Comparison of ENCODE assay signal across 24 cellular contexts in the genomic region with DNA sequence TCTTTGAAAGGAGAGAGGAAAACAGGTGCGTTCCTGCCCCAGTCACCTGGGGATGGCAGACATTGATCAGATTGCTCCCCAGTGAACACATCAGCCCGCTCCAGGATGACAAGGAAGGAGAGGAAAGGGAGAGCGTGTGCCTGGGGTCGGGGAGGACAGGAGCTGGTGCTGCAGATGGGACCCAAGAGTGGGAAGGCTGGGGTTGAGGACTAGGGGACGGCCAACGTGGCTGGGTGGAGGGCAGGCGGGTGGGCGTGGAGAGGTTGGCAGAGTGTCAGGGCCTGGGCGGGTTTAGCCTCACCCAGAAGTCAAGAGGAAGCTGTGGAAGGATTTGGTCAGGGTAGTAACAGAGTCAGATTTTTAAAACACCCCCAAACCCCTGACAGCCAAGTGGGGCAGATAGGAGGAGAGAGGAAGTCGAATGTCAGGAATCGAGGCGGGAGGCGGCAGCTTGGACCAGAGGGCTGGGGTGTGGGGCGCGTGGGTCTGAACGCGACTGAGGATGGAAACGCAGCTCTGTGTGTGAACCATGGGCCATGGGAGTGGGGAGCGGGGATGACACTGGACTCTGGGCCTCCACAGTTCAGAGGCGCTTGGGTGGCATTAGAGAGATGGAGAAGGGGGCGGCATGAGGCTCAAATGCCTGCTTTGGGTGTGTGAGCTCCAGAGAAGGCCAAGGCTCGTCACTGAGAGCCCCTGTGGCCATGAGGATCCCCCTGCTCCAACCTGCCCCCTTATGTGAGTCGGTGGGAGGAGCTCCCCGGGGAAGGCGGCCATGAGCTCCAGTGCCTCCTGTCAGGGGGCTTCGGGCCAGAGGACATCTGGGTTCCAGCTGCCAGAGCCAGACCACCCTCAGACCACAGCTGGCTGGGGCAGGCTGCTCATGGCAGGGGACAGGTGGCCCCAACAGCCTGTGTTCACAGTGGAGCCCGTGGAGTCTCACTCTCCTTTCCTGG. TPM values are rescaled to one million over a fixed set of nuclear protein-coding genes. Genes with fewer than 3 reads are reported as not detected.
A peak's percentile ranks its signal among the peaks of the same experiment; 100 is the strongest.
DNase-seq lines count a peak whose midpoint lies in the region; ATAC-seq, FAIRE-seq and TF ChIP-seq lines count a peak whose summit lies in the region.
"Had no signal": no experiment of that assay in that cellular context is flagged by ENCODE, and none has a peak within 500 bp of the region (broad histone marks: within the 10 kb centered on the region; RNA-seq: fewer than 3 reads in every experiment).

No MANE protein-coding gene starts in this region.

- no peaks in the 10 kb centered on the region for H4K20me1 ChIP-seq in astrocyte (ENCODE audit: insufficient read depth, low read length)

- H3K36me3 Mint-ChIP-seq in astrocyte (ENCODE audit: low read depth, unreplicated experiment): no peaks in the 10 kb centered on the region
- no peaks in the 10 kb centered on the region for H3K36me3 Mint-ChIP-seq in glutamatergic neuron (ENCODE audit: unreplicated experiment)
- H3K36me3 Mint-ChIP-seq: CD8-positive, alpha-beta T cell had no signal

- no peak for TF ChIP-seq CTCF in astrocyte (IDR thresholded peaks at IDR 0.05; ENCODE audit: insufficient read depth, low read depth, low read length)
- no peak for TF ChIP-seq CTCF in glutamatergic neuron (IDR thresholded peaks at IDR 0.05; ENCODE audit: partially characterized antibody, unreplicated experiment)

- H3K4me1 Mint-ChIP-seq in astrocyte (ENCODE audit: low read depth, unreplicated experiment) (peaks cover 11% of the 10 kb centered on the region), glutamatergic neuron (ENCODE audit: low read depth, unreplicated experiment) (peaks cover 16% of the 10 kb centered on the region)

- DNase-seq in Right ventricle myocardium inferior (ENCODE audit: missing footprints) (peak; percentile 37), left cardiac atrium (no peak), astrocyte (ENCODE audit: low read depth) (no peak), glutamatergic neuron (peak; percentile 40), NCI-H446 (lab: John Stamatoyannopoulos, UW) (no peak)
- DNase-seq in NK-92 treated with Interleukin-12 subunit alpha and Interleukin-12 subunit beta, amount 100 ng/mL, for 24 hours (lab: John Stamatoyannopoulos, UW): no peak
- DNase-seq: Caco-2; CD8-positive, alpha-beta T cell; HCEC 1CT; KG1; MM.1S; NCI-H1417; NCI-H1694 treated with DMSO at 0.1 percent for 48 hours; NCI-H2081 treated with DMSO at 0.1 percent for 48 hours; NCI-H524 treated with DMSO at 0.1 percent for 48 hours; NCI-H774; PC-3; SHP77; T-helper 1 cell had no signal

- H3K27me3 Mint-ChIP-seq in astrocyte (ENCODE audit: low read depth, unreplicated experiment) (peaks cover 32% of the 10 kb centered on the region), glutamatergic neuron (ENCODE audit: unreplicated experiment) (peaks cover 14% of the 10 kb centered on the region)

- H3K9ac ChIP-seq in astrocyte (ENCODE audit: low read length): no peak overlapping the region

- H3K27ac Mint-ChIP-seq in astrocyte (ENCODE audit: unreplicated experiment) (peak overlapping the region; percentile 66), glutamatergic neuron (ENCODE audit: unreplicated experiment) (peak overlapping the region; percentile 4)
- H3K27ac Mint-ChIP-seq: CD8-positive, alpha-beta T cell had no signal

- no peak overlapping the region for H2AFZ ChIP-seq in astrocyte (ENCODE audit: low read depth, low read length)

- no peak for FAIRE-seq in astrocyte (lab: Jason Lieb, UNC)
- FAIRE-seq: A204.1, G401.6 had no signal

- no peak overlapping the region for H3K4me2 ChIP-seq in astrocyte (ENCODE audit: low read length)

- H3K9me3 Mint-ChIP-seq in astrocyte (ENCODE audit: unreplicated experiment) (no peaks in the 10 kb centered on the region), glutamatergic neuron (ENCODE audit: unreplicated experiment) (peaks cover 9% of the 10 kb centered on the region)
- H3K9me3 Mint-ChIP-seq: CD8-positive, alpha-beta T cell had no signal

- H3K9me3 ChIP-seq in astrocyte (ENCODE audit: insufficient read depth, low read depth, low read length): no peaks in the 10 kb centered on the region
- H3K9me3 ChIP-seq: Caco-2 had no signal

- intact Hi-C loops in Right ventricle myocardium inferior (cut with DNase I) (no loop called here), left cardiac atrium (cut with DNase I) (no loop called here)

- H3K79me2 ChIP-seq in astrocyte (ENCODE audit: insufficient read depth, low read length): no peaks in the 10 kb centered on the region

- ATAC-seq in Right ventricle myocardium inferior: no peak
- ATAC-seq in left cardiac atrium: no peak
- ATAC-seq in HG02763 (IDR thresholded peaks at IDR 0.05; ENCODE audit: unreplicated experiment): no peak
- ATAC-seq: CD8-positive, alpha-beta T cell; PC-3 had no signal

- H3K27ac ChIP-seq in astrocyte (ENCODE audit: low read depth, low read length): no peak overlapping the region
- H3K27ac ChIP-seq: C4-2B had no signal

- peaks cover 6% of the 10 kb centered on the region for H3K27me3 ChIP-seq in astrocyte (ENCODE audit: insufficient read depth, low read length)

- no peak overlapping the region for H3K4me3 Mint-ChIP-seq in astrocyte (ENCODE audit: unreplicated experiment)
- no peak overlapping the region for H3K4me3 Mint-ChIP-seq in glutamatergic neuron (ENCODE audit: unreplicated experiment)
- H3K4me3 Mint-ChIP-seq: CD8-positive, alpha-beta T cell had no signal

- no peaks in the 10 kb centered on the region for H3K36me3 ChIP-seq in astrocyte (ENCODE audit: insufficient read depth, low read length)

- H3K4me1 ChIP-seq in astrocyte (ENCODE audit: insufficient read depth, low read length): no peaks in the 10 kb centered on the region
- H3K4me1 ChIP-seq: Caco-2 had no signal

- H3K4me3 ChIP-seq in astrocyte (ENCODE audit: insufficient read depth, low read depth, low read length): no peak overlapping the region

RNA-seq across cellular contexts. Expression of a gene that starts 24.6 kb away (rescaled TPM):
- 0.22 TPM for total RNA-seq in Right ventricle myocardium inferior
- 1 to 10 TPM in 1 of 2 donors, under 1 TPM in 1; 0.29 to 1.1 TPM for total RNA-seq in left cardiac atrium
- 0.20 and 0.55 TPM in 2 replicates for total RNA-seq in astrocyte
- 0.17 TPM for total RNA-seq in glutamatergic neuron (ENCODE audit: unreplicated experiment)
- total RNA-seq: RPMI7951 had no signal

Comparison
In these comparisons a context has a peak if more than half of its experiments do, and no peak if none do; other contexts are left out.
1. DNase-seq: peak in Right ventricle myocardium inferior (single experiment) and glutamatergic neuron (single experiment); none in left cardiac atrium (single experiment), astrocyte (single experiment), NCI-H446 (0 of 2) and NK-92 treated with Interleukin-12 subunit alpha and Interleukin-12 subunit beta, amount 100 ng/mL, for 24 hours (single experiment).